Comparison of ENCODE assay signal across 2 cellular contexts in the genomic region with DNA sequence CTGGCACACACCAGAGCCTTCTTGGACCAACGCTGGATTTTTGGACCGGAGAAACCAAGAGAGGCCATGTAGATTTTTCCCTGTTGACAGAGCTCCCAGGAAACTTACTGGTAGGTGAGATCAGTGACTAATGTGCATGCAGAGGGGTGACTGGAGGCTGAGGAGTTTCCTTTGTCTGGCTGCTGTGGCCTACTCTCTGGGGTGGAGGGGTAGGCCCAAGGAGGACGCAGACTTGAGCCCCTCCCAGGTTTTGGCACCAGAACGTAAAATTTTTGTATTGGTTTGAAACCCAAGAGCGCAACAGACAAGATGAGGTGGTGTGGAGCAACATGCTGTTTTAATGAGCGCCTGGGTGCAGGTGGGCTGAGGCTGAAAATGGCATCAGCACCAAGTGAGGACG.
TF ChIP-seq lines count a peak whose summit lies in the region.

No MANE protein-coding gene starts in this region.

TF ChIP-seq in A549, 52 proteins besides CTCF, POLR2A, EP300 and RAD21:
- TF ChIP-seq FOXS1 (CRISPR knock-in tag; IDR thresholded peaks at IDR 0.05) (no peak), NPAS2 (CRISPR knock-in tag; IDR thresholded peaks at IDR 0.05; ENCODE audit: borderline replicate concordance) (no peak), BHLHE40 (IDR thresholded peaks at IDR 0.05; ENCODE audit: low read depth, low read length) (no peak), MAFK (IDR thresholded peaks at IDR 0.05; ENCODE audit: partially characterized antibody) (no peak), ZC3H11A (IDR thresholded peaks at IDR 0.05) (no peak)
- TF ChIP-seq, protein P1, sequence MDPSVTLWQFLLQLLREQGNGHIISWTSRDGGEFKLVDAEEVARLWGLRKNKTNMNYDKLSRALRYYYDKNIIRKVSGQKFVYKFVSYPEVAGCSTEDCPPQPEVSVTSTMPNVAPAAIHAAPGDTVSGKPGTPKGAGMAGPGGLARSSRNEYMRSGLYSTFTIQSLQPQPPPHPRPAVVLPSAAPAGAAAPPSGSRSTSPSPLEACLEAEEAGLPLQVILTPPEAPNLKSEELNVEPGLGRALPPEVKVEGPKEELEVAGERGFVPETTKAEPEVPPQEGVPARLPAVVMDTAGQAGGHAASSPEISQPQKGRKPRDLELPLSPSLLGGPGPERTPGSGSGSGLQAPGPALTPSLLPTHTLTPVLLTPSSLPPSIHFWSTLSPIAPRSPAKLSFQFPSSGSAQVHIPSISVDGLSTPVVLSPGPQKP (IDR thresholded peaks at IDR 0.05; ENCODE audit: low read depth, low read length) = no peak

TF ChIP-seq in HepG2, 621 proteins besides CTCF, POLR2A, EP300 and RAD21:
- TF ChIP-seq, protein P2, sequence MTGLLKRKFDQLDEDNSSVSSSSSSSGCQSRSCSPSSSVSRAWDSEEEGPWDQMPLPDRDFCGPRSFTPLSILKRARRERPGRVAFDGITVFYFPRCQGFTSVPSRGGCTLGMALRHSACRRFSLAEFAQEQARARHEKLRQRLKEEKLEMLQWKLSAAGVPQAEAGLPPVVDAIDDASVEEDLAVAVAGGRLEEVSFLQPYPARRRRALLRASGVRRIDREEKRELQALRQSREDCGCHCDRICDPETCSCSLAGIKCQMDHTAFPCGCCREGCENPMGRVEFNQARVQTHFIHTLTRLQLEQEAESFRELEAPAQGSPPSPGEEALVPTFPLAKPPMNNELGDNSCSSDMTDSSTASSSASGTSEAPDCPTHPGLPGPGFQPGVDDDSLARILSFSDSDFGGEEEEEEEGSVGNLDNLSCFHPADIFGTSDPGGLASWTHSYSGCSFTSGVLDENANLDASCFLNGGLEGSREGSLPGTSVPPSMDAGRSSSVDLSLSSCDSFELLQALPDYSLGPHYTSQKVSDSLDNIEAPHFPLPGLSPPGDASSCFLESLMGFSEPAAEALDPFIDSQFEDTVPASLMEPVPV (CRISPR knock-in tag; IDR thresholded peaks at IDR 0.05) = no peak
TF ChIP-seq in HepG2: peak in this region for 0.
